In the genomic region with DNA sequence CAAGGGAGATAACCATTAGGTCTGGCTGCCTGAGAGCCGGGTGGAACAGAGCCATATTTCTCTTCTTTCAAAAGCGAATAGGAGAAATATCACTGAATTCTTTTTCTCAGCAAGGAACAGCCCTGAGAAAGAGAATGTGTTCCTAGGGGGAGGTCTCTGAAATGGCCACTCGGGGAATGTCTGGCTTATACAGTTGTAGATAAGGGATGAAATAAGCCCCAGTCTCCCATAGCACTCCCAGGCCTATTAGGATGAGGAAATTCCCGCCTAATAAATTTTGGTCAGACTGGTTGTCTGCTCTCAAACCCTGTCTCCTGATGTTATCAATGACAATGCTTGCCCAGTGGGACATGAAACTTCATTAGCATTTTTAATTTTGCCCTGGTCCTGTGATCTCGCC, we compare ENCODE assay signal across 8 cellular contexts. TPM values are rescaled to one million over a fixed set of nuclear protein-coding genes. Genes with fewer than 3 reads are reported as not detected.
DNase-seq lines count a peak whose midpoint lies in the region; ATAC-seq, FAIRE-seq and TF ChIP-seq lines count a peak whose summit lies in the region.
"Not testable (repeated sequence)": the region's sequence is repeated elsewhere in the genome, so short reads cannot be mapped to it uniquely, and the experiment has no call there.
"Had no signal": no experiment of that assay in that cellular context is flagged by ENCODE, and none has a peak within 500 bp of the region (broad histone marks: within the 10 kb centered on the region; RNA-seq: fewer than 3 reads in every experiment).

No MANE protein-coding gene starts in this region.

- H3K36me3 Mint-ChIP-seq in endodermal cell (ENCODE audit: low read depth): not testable (repeated sequence)

- TF ChIP-seq EP300 in GM12878 (IDR thresholded peaks at IDR 0.05; ENCODE audit: borderline replicate concordance in 1 of 2, control insufficient read depth in 1 of 2, low read depth in 2 of 2, low read length in 2 of 2); K562 (IDR thresholded peaks at IDR 0.05; ENCODE audit: low read length): not testable (repeated sequence)

- H3K4me3 ChIP-seq in HCT116 (replicated peaks in 1 of 2; ENCODE audit: low read depth in 1 of 2, low read length in 2 of 2); HEK293 (ENCODE audit: low read depth, low read length); GM12878; K562; endodermal cell (ENCODE audit: low read length): not testable (repeated sequence)

- intact Hi-C loops in HCT116 (cut with micrococcal nuclease); GM12878 (cut with micrococcal nuclease; ENCODE audit: unreplicated experiment); K562 (cut with micrococcal nuclease): not testable (repeated sequence)

- not testable (repeated sequence) for H3K4me3 Mint-ChIP-seq in endodermal cell

- TF ChIP-seq RAD21 in HCT116 (IDR thresholded peaks at IDR 0.05; ENCODE audit: low read depth); GM12878 (IDR thresholded peaks at IDR 0.05; ENCODE audit: insufficient read depth, low read depth, low read length); K562 (CRISPR knock-in tag; conservative IDR thresholded peaks at IDR 0.05 in 1 of 2, IDR thresholded peaks at IDR 0.05 in 1 of 2): not testable (repeated sequence)

- H2AFZ ChIP-seq in HCT116 (ENCODE audit: low read depth, low read length, poor library complexity, severe bottlenecking); GM12878 (ENCODE audit: control insufficient read depth, low read depth, low read length); K562 (ENCODE audit: low read depth, low read length): not testable (repeated sequence)

- H3K9me3 Mint-ChIP-seq in endodermal cell: peaks cover 39% of the 10 kb centered on the region

- POLR2A ChIA-PET in HCT116 (lab: Charles Lee); HEK293 (lab: Yijun Ruan, JAX); GM12878 (lab: Charles Lee); K562 (lab: Yijun Ruan, JAX): not testable (repeated sequence)

- BruUV-seq in HCT116 (replicated peaks; lab: Mats Ljungman, UMichigan); GM12878 (replicated peaks; lab: Mats Ljungman, UMichigan); K562 (replicated peaks; lab: Mats Ljungman, UMichigan): not testable (repeated sequence)

- in situ Hi-C loops in GM12878 (cut with MboI); K562 (cut with MboI): not testable (repeated sequence)

- not testable (repeated sequence) for H4K20me1 ChIP-seq in HCT116 (ENCODE audit: insufficient read depth); GM12878 (ENCODE audit: control insufficient read depth, insufficient read depth); K562 (replicated peaks; ENCODE audit: control insufficient read depth, insufficient read depth, low read length)

- 69% methylated on average over 5 of the region's 5 CpGs for WGBS in GM12878 (ENCODE audit: insufficient coverage, insufficient replicate concordance, low lambda C conversion rate, missing lambda C conversion rate)
- WGBS in K562 (ENCODE audit: insufficient coverage, low coverage, missing lambda C conversion rate): 0% methylated on average over 5 of the region's 5 CpGs
- 86 to 92% methylated on average over 2 to 5 of the region's 5 CpGs for WGBS in endodermal cell (ENCODE audit: insufficient coverage in 1 of 2, insufficient read length in 1 of 2), 2 experiments

- RAD21 ChIA-PET in HCT116 (lab: Charles Lee; ENCODE audit: low non-redundant PET in 1 of 2, low total read pairs in 2 of 2, uncharacterized antibody in 2 of 2, unreplicated experiment in 2 of 2); GM12878 (lab: Charles Lee; ENCODE audit: unreplicated experiment): not testable (repeated sequence)

- DNase-seq in DMS53 (lab: John Stamatoyannopoulos, UW): peak; percentile 19
- not testable (repeated sequence) for DNase-seq in HCT116 (ENCODE audit: low read depth, low spot score); GM12878 (ENCODE audit: low read depth, low spot score); K562 (ENCODE audit: extremely low read depth in 1 of 4, low spot score in 3 of 4)
- DNase-seq in OCI-M1 (lab: John Stamatoyannopoulos, UW): peak; percentile 13
- DNase-seq in endodermal cell: peak; percentile 46

- H3K27ac ChIP-seq in HCT116 (ENCODE audit: low read depth, low read length); HEK293 (ENCODE audit: extremely low read depth, low read depth, low read length); GM12878 (ENCODE audit: control insufficient read depth, insufficient read depth); K562 (ENCODE audit: extremely low read depth, low read depth, low read length); endodermal cell (ENCODE audit: low read depth, low read length): not testable (repeated sequence)

- H3K9me3 ChIP-seq in HCT116 (ENCODE audit: control insufficient read depth in 1 of 2, insufficient read depth in 1 of 2, low read depth in 1 of 2, low read length in 2 of 2); HEK293 (ENCODE audit: control insufficient read depth, insufficient read depth, low read depth, low read length); GM12878 (replicated peaks; ENCODE audit: control insufficient read depth, insufficient read depth, low read length); K562 (replicated peaks; ENCODE audit: control insufficient read depth, insufficient read depth, low read depth, low read length): not testable (repeated sequence)
- peaks cover 31% of the 10 kb centered on the region for H3K9me3 ChIP-seq in endodermal cell (ENCODE audit: control insufficient read depth, low read length)

- not testable (repeated sequence) for ATAC-seq in HCT116, GM12878, K562

- SMC1A ChIA-PET in GM12878 (lab: Charles Lee; ENCODE audit: uncharacterized antibody, unreplicated experiment): not testable (repeated sequence)

- H3K4me1 ChIP-seq in HCT116 (ENCODE audit: control insufficient read depth in 1 of 2, insufficient read depth in 2 of 2, low read length in 2 of 2); HEK293 (ENCODE audit: control insufficient read depth, insufficient read depth, low read length); GM12878 (ENCODE audit: control insufficient read depth, insufficient read depth, low read length); K562 (replicated peaks in 1 of 2; ENCODE audit: control insufficient read depth in 2 of 2, insufficient read depth in 2 of 2, low read length in 2 of 2); endodermal cell (ENCODE audit: control insufficient read depth, insufficient read depth, low read length): not testable (repeated sequence)

- H3K4me2 ChIP-seq in HCT116 (ENCODE audit: low read length); GM12878 (ENCODE audit: control insufficient read depth, insufficient read depth); K562 (ENCODE audit: insufficient read depth, low read length): not testable (repeated sequence)

- H3K9me2 ChIP-seq in HCT116 (ENCODE audit: insufficient read depth): not testable (repeated sequence)

- not testable (repeated sequence) for H3K79me2 ChIP-seq in HCT116 (ENCODE audit: insufficient read depth, low read length); GM12878 (ENCODE audit: control insufficient read depth, insufficient read depth, low read length); K562 (ENCODE audit: control insufficient read depth, insufficient read depth, low read length)

- H3K9me1 ChIP-seq in K562 (ENCODE audit: control insufficient read depth, insufficient read depth, low read length): not testable (repeated sequence)

- not testable (repeated sequence) for H3K4me1 Mint-ChIP-seq in endodermal cell

- H3K27me3 Mint-ChIP-seq in endodermal cell (ENCODE audit: insufficient read depth): not testable (repeated sequence)

- not testable (repeated sequence) for H3K36me3 ChIP-seq in HCT116 (ENCODE audit: control insufficient read depth in 1 of 2, insufficient read depth in 2 of 2, low read length in 2 of 2); HEK293 (ENCODE audit: control insufficient read depth in 2 of 2, insufficient read depth in 1 of 2, low read length in 2 of 2); GM12878 (ENCODE audit: control insufficient read depth in 2 of 2, insufficient read depth in 2 of 2, low read length in 1 of 2); K562 (ENCODE audit: control insufficient read depth, insufficient read depth, low read length); endodermal cell (ENCODE audit: control insufficient read depth, insufficient read depth, low read length)

- H3K27me3 ChIP-seq in HCT116 (ENCODE audit: insufficient read depth, low read length); GM12878 (replicated peaks in 1 of 2; ENCODE audit: control insufficient read depth in 2 of 2, insufficient read depth in 2 of 2, low read length in 1 of 2); K562 (ENCODE audit: control insufficient read depth in 2 of 2, insufficient read depth in 2 of 2, low read length in 2 of 2); endodermal cell (ENCODE audit: control insufficient read depth, insufficient read depth, low read length, poor library complexity, severe bottlenecking): not testable (repeated sequence)

- not testable (repeated sequence) for TF ChIP-seq POLR2A in HCT116 (IDR thresholded peaks at IDR 0.05; ENCODE audit: borderline replicate concordance, extremely low read depth, insufficient read depth, insufficient read length); GM12878 (IDR thresholded peaks at IDR 0.05; ENCODE audit: low read depth, low read length); K562 (conservative IDR thresholded peaks at IDR 0.05)

- H3K9ac ChIP-seq in HCT116 (ENCODE audit: low read length); GM12878 (ENCODE audit: control insufficient read depth, insufficient read depth, low read length); K562 (ENCODE audit: insufficient read depth in 1 of 2, low read depth in 2 of 2, low read length in 2 of 2); endodermal cell (ENCODE audit: extremely low read depth, low read length, poor library complexity, severe bottlenecking): not testable (repeated sequence)

- CTCF ChIA-PET in HCT116 (lab: Charles Lee) (interaction anchor here (3.4 kb wide), 1 partner anchor 11 kb away, joined by 13 read pairs; no protein-coding TSS in a partner anchor), HEK293 (lab: Yijun Ruan, JAX) (interaction anchor here (3.4 kb wide), 1 partner anchor 11 kb away, joined by 27 read pairs; no protein-coding TSS in a partner anchor), GM12878 (lab: Yijun Ruan, JAX) (interaction anchor here (3.4 kb wide), 1 partner anchor 11 kb away, joined by 21 read pairs; no protein-coding TSS in a partner anchor)
- CTCF ChIA-PET in K562 (lab: Yijun Ruan, JAX; ENCODE audit: low intra/inter-chr PET ratio): not testable (repeated sequence)

- H3K27ac Mint-ChIP-seq in endodermal cell: not testable (repeated sequence)

- not testable (repeated sequence) for TF ChIP-seq CTCF in HCT116 (IDR thresholded peaks at IDR 0.05 in 2 of 3, conservative IDR thresholded peaks at IDR 0.05 in 1 of 3; ENCODE audit: borderline replicate concordance in 1 of 3, insufficient read depth in 1 of 3, low read depth in 2 of 3, low read length in 2 of 3); HEK293 (tag by site-specific recombination; IDR thresholded peaks at IDR 0.05); GM12878 (IDR thresholded peaks at IDR 0.05 in 2 of 3, conservative IDR thresholded peaks at IDR 0.05 in 1 of 3; ENCODE audit: control insufficient read depth in 2 of 3, extremely low read depth in 1 of 3, insufficient read depth in 1 of 3, low read depth in 3 of 3, low read length in 3 of 3); K562 (IDR thresholded peaks at IDR 0.05 in 2 of 3, conservative IDR thresholded peaks at IDR 0.05 in 1 of 3; ENCODE audit: insufficient read depth in 2 of 3, low read depth in 1 of 3, low read length in 3 of 3); endodermal cell (conservative IDR thresholded peaks at IDR 0.05)

- not testable (repeated sequence) for FAIRE-seq in GM12878 (lab: Jason Lieb, UNC); K562 (lab: Jason Lieb, UNC)

RNA-seq across cellular contexts. Expression of a gene that starts 13.8 kb away (rescaled TPM):
- total RNA-seq in HCT116 (2021; ENCODE audit: unreplicated experiment): 38.9 TPM
- 25.2 TPM in 2 replicates for polyA plus RNA-seq in HCT116 (2012)
- total RNA-seq in GM12878 (2013; cell fraction: nucleolus; rRNA removed): 20.8 and 23.0 TPM in 2 replicates
- 7.9 and 10.7 TPM in 2 replicates for total RNA-seq in GM12878 (2014; rRNA removed)
- 12.9 and 14.3 TPM in 2 replicates for total RNA-seq in GM12878 (2014; rRNA removed; fragmentation: Illumina TruSeq; extraction: Trizol)
- total RNA-seq in GM12878 (2021): 44.4 and 45.0 TPM in 2 replicates
- 7.0 TPM for polyA plus RNA-seq in GM12878 (2011; ENCODE audit: low read depth)
- polyA plus RNA-seq in GM12878 (2011; rRNA removed): 15.5 and 18.4 TPM in 2 replicates
- 13.6 and 23.7 TPM in 2 replicates for polyA plus RNA-seq in GM12878 (2011; cell fraction: cytosol; rRNA removed)
- 6.8 and 13.6 TPM in 2 replicates for polyA plus RNA-seq in GM12878 (2011; cell fraction: nucleus; rRNA removed)
- 23.4 and 29.1 TPM in 2 replicates for polyA plus RNA-seq in GM12878 (2012)
- polyA plus RNA-seq in GM12878 (2014; fragmentation: Illumina TruSeq; extraction: Trizol): 23.4 and 26.1 TPM in 2 replicates
- 1 to 10 TPM; 7.3 to 8.2 TPM for polyA plus RNA-seq in GM12878 (2014; fragmentation: Nextera tagmentation; extraction: Ambion mirVana)
- 37.8 and 48.1 TPM in 2 replicates for polyA plus RNA-seq in GM12878 (2014; rRNA removed)
- polyA plus RNA-seq in GM12878 (2016; fragmentation: Nextera tagmentation; extraction: Ambion mirVana): 1 to 10 TPM; 6.3 to 9.4 TPM
- polyA minus RNA-seq in GM12878 (2011; rRNA and poly(A)+ RNA removed): 7.8 and 11.1 TPM in 2 replicates
- polyA minus RNA-seq in GM12878 (2011; cell fraction: cytosol; rRNA and poly(A)+ RNA removed): 7.7 and 8.0 TPM in 2 replicates
- 7.1 and 12.8 TPM in 2 replicates for polyA minus RNA-seq in GM12878 (2011; cell fraction: nucleus; rRNA and poly(A)+ RNA removed)
- total RNA-seq in K562 (2011; cell fraction: chromatin; rRNA removed; ENCODE audit: low replicate concordance): 5.5 and 7.0 TPM in 2 replicates
- total RNA-seq in K562 (2011; cell fraction: nucleolus; rRNA removed): 5.8 and 7.3 TPM in 2 replicates
- 8.4 and 11.3 TPM in 2 replicates for total RNA-seq in K562 (2011; cell fraction: nucleoplasm; rRNA removed)
- total RNA-seq in K562 (2014; rRNA removed): 9.9 and 10.9 TPM in 2 replicates
- total RNA-seq in K562 (2014; rRNA removed; fragmentation: Illumina TruSeq; extraction: Trizol): 9.2 and 10.3 TPM in 2 replicates
- total RNA-seq in K562 (2015; rRNA removed; fragmentation: Illumina TruSeq; extraction: Trizol): 14.0 and 14.1 TPM in 2 replicates
- 29.8 and 33.3 TPM in 2 replicates for total RNA-seq in K562 (2021)
- 10.7 and 11.0 TPM in 2 replicates for polyA plus RNA-seq in K562 (2011; rRNA removed)
- polyA plus RNA-seq in K562 (2011; cell fraction: cytosol; rRNA removed): 8.9 and 13.6 TPM in 2 replicates
- polyA plus RNA-seq in K562 (2011; cell fraction: nucleus; rRNA removed): 4.6 and 4.7 TPM in 2 replicates
- 22.8 and 30.2 TPM in 2 replicates for polyA plus RNA-seq in K562 (2012)
- polyA plus RNA-seq in K562 (2014; fragmentation: Illumina TruSeq; extraction: Trizol): 20.2 and 27.4 TPM in 2 replicates
- 1 to 10 TPM; 5.0 to 5.7 TPM for polyA plus RNA-seq in K562 (2014; fragmentation: Nextera tagmentation; extraction: Ambion mirVana)
- polyA plus RNA-seq in K562 (2014; rRNA removed): 24.6 and 26.7 TPM in 2 replicates
- polyA minus RNA-seq in K562 (2011; rRNA and poly(A)+ RNA removed): 6.5 and 8.4 TPM in 2 replicates
- polyA minus RNA-seq in K562 (2011; cell fraction: cytosol; rRNA and poly(A)+ RNA removed): 7.5 and 8.3 TPM in 2 replicates
- 3.9 and 7.9 TPM in 2 replicates for polyA minus RNA-seq in K562 (2011; cell fraction: nucleus; rRNA and poly(A)+ RNA removed)
- 10 to 100 TPM; 50.7 to 61.0 TPM for total RNA-seq in endodermal cell
- 75.5 TPM for polyA plus RNA-seq in endodermal cell (2013, experiment 1 of 2)
- polyA plus RNA-seq in endodermal cell (2013, experiment 2 of 2): 72.9 TPM

RNA-seq across cellular contexts. Expression of a gene that starts 32.0 kb away (rescaled TPM):
- total RNA-seq in HCT116 (2021; ENCODE audit: unreplicated experiment): not detected
- not detected in 2 replicates for polyA plus RNA-seq in HCT116 (2012)
- 49.4 and 54.9 TPM in 2 replicates for total RNA-seq in GM12878 (2013; cell fraction: nucleolus; rRNA removed)
- 5.3 and 6.3 TPM in 2 replicates for total RNA-seq in GM12878 (2014; rRNA removed)
- 5.8 and 7.0 TPM in 2 replicates for total RNA-seq in GM12878 (2014; rRNA removed; fragmentation: Illumina TruSeq; extraction: Trizol)
- 11.7 and 14.2 TPM in 2 replicates for total RNA-seq in GM12878 (2021)
- polyA plus RNA-seq in GM12878 (2011; ENCODE audit: low read depth): 6.9 TPM
- polyA plus RNA-seq in GM12878 (2011; rRNA removed): 9.9 and 10.6 TPM in 2 replicates
- polyA plus RNA-seq in GM12878 (2011; cell fraction: cytosol; rRNA removed): 6.1 and 7.2 TPM in 2 replicates
- 20.7 and 23.2 TPM in 2 replicates for polyA plus RNA-seq in GM12878 (2011; cell fraction: nucleus; rRNA removed)
- 6.8 and 7.9 TPM in 2 replicates for polyA plus RNA-seq in GM12878 (2012)
- polyA plus RNA-seq in GM12878 (2014; fragmentation: Illumina TruSeq; extraction: Trizol): 6.8 and 6.9 TPM in 2 replicates
- 1 to 10 TPM; 1.7 to 2.3 TPM for polyA plus RNA-seq in GM12878 (2014; fragmentation: Nextera tagmentation; extraction: Ambion mirVana)
- 7.1 and 10.1 TPM in 2 replicates for polyA plus RNA-seq in GM12878 (2014; rRNA removed)
- polyA plus RNA-seq in GM12878 (2016; fragmentation: Nextera tagmentation; extraction: Ambion mirVana): 1 to 10 TPM; 4.9 to 5.4 TPM
- polyA minus RNA-seq in GM12878 (2011; rRNA and poly(A)+ RNA removed): 31.1 and 41.2 TPM in 2 replicates
- 5.2 and 6.0 TPM in 2 replicates for polyA minus RNA-seq in GM12878 (2011; cell fraction: cytosol; rRNA and poly(A)+ RNA removed)
- polyA minus RNA-seq in GM12878 (2011; cell fraction: nucleus; rRNA and poly(A)+ RNA removed): 17.9 and 24.6 TPM in 2 replicates
- total RNA-seq in K562 (2011; cell fraction: chromatin; rRNA removed; ENCODE audit: low replicate concordance): 2.6 and 4.0 TPM in 2 replicates
- total RNA-seq in K562 (2011; cell fraction: nucleolus; rRNA removed): 1.6 and 2.3 TPM in 2 replicates
- total RNA-seq in K562 (2011; cell fraction: nucleoplasm; rRNA removed): 2.4 and 3.3 TPM in 2 replicates
- total RNA-seq in K562 (2014; rRNA removed): under 0.01 and 0.65 TPM in 2 replicates
- total RNA-seq in K562 (2014; rRNA removed; fragmentation: Illumina TruSeq; extraction: Trizol): 0.26 and 0.33 TPM in 2 replicates
- total RNA-seq in K562 (2015; rRNA removed; fragmentation: Illumina TruSeq; extraction: Trizol): 0.64 and 0.65 TPM in 2 replicates
- 0.31 and 0.38 TPM in 2 replicates for total RNA-seq in K562 (2021)
- polyA plus RNA-seq in K562 (2011; rRNA removed): 1.5 and 2.1 TPM in 2 replicates
- 0.58 and 0.94 TPM in 2 replicates for polyA plus RNA-seq in K562 (2011; cell fraction: cytosol; rRNA removed)
- polyA plus RNA-seq in K562 (2011; cell fraction: nucleus; rRNA removed): 4.1 and 5.2 TPM in 2 replicates
- polyA plus RNA-seq in K562 (2012): 0.43 and 2.9 TPM in 2 replicates
- 0.22 and 0.24 TPM in 2 replicates for polyA plus RNA-seq in K562 (2014; fragmentation: Illumina TruSeq; extraction: Trizol)
- under 1 TPM; 0.14 to 0.18 TPM for polyA plus RNA-seq in K562 (2014; fragmentation: Nextera tagmentation; extraction: Ambion mirVana)
- polyA plus RNA-seq in K562 (2014; rRNA removed): 0.19 and 0.47 TPM in 2 replicates
- polyA minus RNA-seq in K562 (2011; rRNA and poly(A)+ RNA removed): 4.1 and 4.4 TPM in 2 replicates
- polyA minus RNA-seq in K562 (2011; cell fraction: cytosol; rRNA and poly(A)+ RNA removed): 0.64 TPM in 1 of 2 replicates, not detected in the other
- polyA minus RNA-seq in K562 (2011; cell fraction: nucleus; rRNA and poly(A)+ RNA removed): 3.4 and 6.1 TPM in 2 replicates
- 10 to 100 TPM; 17.5 to 19.4 TPM for total RNA-seq in endodermal cell
- polyA plus RNA-seq in endodermal cell (2013, experiment 1 of 2): 5.6 TPM
- polyA plus RNA-seq in endodermal cell (2013, experiment 2 of 2): 5.9 TPM
- polyA plus RNA-seq: CD14-positive monocyte had no signal
